15 cellular contexts compared by ENCODE assay signal in the genomic region with DNA sequence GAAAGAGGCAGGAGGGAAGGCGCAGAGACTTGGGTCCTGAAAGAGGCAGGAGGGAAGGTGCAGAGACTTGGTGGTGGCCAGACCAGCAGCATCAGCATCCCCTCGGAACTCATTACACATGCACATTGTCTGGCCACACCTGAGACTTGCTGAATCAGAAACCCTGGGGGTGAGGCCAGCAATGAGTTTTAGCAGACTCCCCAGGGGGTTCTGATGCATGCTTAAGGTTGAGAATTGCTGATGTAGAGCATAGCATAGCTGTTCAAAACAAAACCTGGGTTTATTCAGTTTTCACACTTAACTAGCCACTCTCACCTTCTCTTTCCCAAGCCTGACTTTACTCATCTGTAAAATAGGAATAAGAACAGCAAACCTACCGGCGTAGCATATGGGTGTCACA.
DNase-seq lines count a peak whose midpoint lies in the region; ATAC-seq, FAIRE-seq and TF ChIP-seq lines count a peak whose summit lies in the region.
"Had no signal": no experiment of that assay in that cellular context is flagged by ENCODE, and none has a peak within 500 bp of the region (broad histone marks: within the 10 kb centered on the region; RNA-seq: fewer than 3 reads in every experiment).

No MANE protein-coding gene starts in this region.

- H3K27me3 ChIP-seq in OCI-LY3 (ENCODE audit: low read depth, low read length) (peaks cover 31% of the 10 kb centered on the region), small intestine (ENCODE audit: control insufficient read depth in 2 of 2, insufficient read depth in 2 of 2, low read length in 2 of 2) (no peaks in the 10 kb centered on the region)
- H3K27me3 ChIP-seq: right lobe of liver had no signal

- H3K9ac ChIP-seq in OCI-LY3 (ENCODE audit: low read length): peak overlapping the region; percentile 38

- WGBS in small intestine, 3 donors: 82 to 88% (median 87%) methylated on average over 4 of the region's 4 CpGs

- peak; percentile 68 for ATAC-seq in GM19463 (IDR thresholded peaks at IDR 0.05; ENCODE audit: unreplicated experiment)
- peak; percentile 82 for ATAC-seq in HG02870 (IDR thresholded peaks at IDR 0.05; ENCODE audit: unreplicated experiment)
- no peak for ATAC-seq in GM18870 (IDR thresholded peaks at IDR 0.05; ENCODE audit: unreplicated experiment)
- no peak for ATAC-seq in GM18873 (IDR thresholded peaks at IDR 0.05; ENCODE audit: low FRiP score, unreplicated experiment)
- ATAC-seq: right lobe of liver had no signal

- peaks cover 42% of the 10 kb centered on the region for H3K4me1 ChIP-seq in OCI-LY3 (ENCODE audit: low read length)
- H3K4me1 ChIP-seq in small intestine (ENCODE audit: control insufficient read depth in 2 of 2, insufficient read depth in 1 of 2, low read depth in 1 of 2, low read length in 1 of 2): no peaks in the 10 kb centered on the region
- H3K4me1 ChIP-seq: right lobe of liver had no signal

- H3K9me3 ChIP-seq in OCI-LY3 (ENCODE audit: insufficient read depth, low read length): no peaks in the 10 kb centered on the region
- no peaks in the 10 kb centered on the region for H3K9me3 ChIP-seq in small intestine (ENCODE audit: control insufficient read depth, low read depth)
- H3K9me3 ChIP-seq: right lobe of liver had no signal

- no peak for FAIRE-seq in small intestine (lab: Jason Lieb, UNC)

- TF ChIP-seq CTCF in GM13977 (IDR thresholded peaks at IDR 0.05; ENCODE audit: extremely low read depth, insufficient read depth, missing control alignments) (no peak), OCI-LY3 (IDR thresholded peaks at IDR 0.05; ENCODE audit: low read depth, low read length) (no peak)

- in situ Hi-C loops in GM13977 (cut with MboI; ENCODE audit: low pct_unique_long_range_greater_than_20kb, low sequenced_read_pairs, unreplicated experiment): no loop called here

- H3K27ac ChIP-seq in OCI-LY3 (ENCODE audit: low read length): peak overlapping the region; percentile 87
- H3K27ac ChIP-seq in small intestine (ENCODE audit: low read depth in 1 of 2, low read length in 1 of 2): no peak overlapping the region
- H3K27ac ChIP-seq: right lobe of liver, WERI-Rb-1 had no signal

- H2AFZ ChIP-seq in OCI-LY3 (ENCODE audit: low read depth, low read length): peak overlapping the region; percentile 2; the same call in 1 of the 2 replicates

- peak overlapping the region; percentile 88 for H3K4me2 ChIP-seq in OCI-LY3 (ENCODE audit: low read length)

- H3K4me3 ChIP-seq in OCI-LY3 (ENCODE audit: low read length): peak overlapping the region; percentile 67
- H3K4me3 ChIP-seq in small intestine (ENCODE audit: low read depth in 1 of 2, low read length in 2 of 2): no peak overlapping the region
- H3K4me3 ChIP-seq: right lobe of liver had no signal

- H4K20me1 ChIP-seq in OCI-LY3 (ENCODE audit: insufficient read depth, low read length): no peaks in the 10 kb centered on the region

- H3K36me3 ChIP-seq in OCI-LY3 (replicated peaks; ENCODE audit: low read depth, low read length) (no peaks in the 10 kb centered on the region), small intestine (ENCODE audit: control insufficient read depth in 2 of 2, insufficient read depth in 2 of 2, low read length in 2 of 2) (no peaks in the 10 kb centered on the region)
- H3K36me3 ChIP-seq: right lobe of liver had no signal

- no peaks in the 10 kb centered on the region for H3K79me2 ChIP-seq in OCI-LY3 (ENCODE audit: low read length)

- DNase-seq in GM13977 (ENCODE audit: low spot score) (peak; percentile 23), small intestine (no peak), NCI-H345 (lab: John Stamatoyannopoulos, UW) (no peak)
- DNase-seq: activated naive CD4-positive, alpha-beta T cell treated with anti-CD3 and anti-CD28 coated beads, Interleukin-2, amount 50 U/mL, for 16 hours; DMS153; effector memory CD4-positive, alpha-beta T cell; NCI-H2107; right lobe of liver; stimulated activated CD4-positive, alpha-beta T cell treated with anti-CD3 and anti-CD28 coated beads, Interleukin-2, amount 100 ng/mL, for 48 hours; WERI-Rb-1 had no signal

Comparison
In these comparisons a context has a peak if more than half of its experiments do, and no peak if none do; other contexts are left out.
1. ATAC-seq: peak in GM19463 (single experiment) and HG02870 (single experiment); none in GM18870 (single experiment) and GM18873 (single experiment).